Comparison of ENCODE assay signal across 33 cellular contexts in genomic region chr1:90356101-90356500, GRCh38.
"Had no signal": no experiment of that assay in that cellular context is flagged by ENCODE, and none has a peak within 500 bp of the region (broad histone marks: within the 10 kb centered on the region; RNA-seq: fewer than 3 reads in every experiment).

No MANE protein-coding gene starts in this region.

- H3K27me3 ChIP-seq: MG63 had no signal

- H3K9me3 ChIP-seq: MG63 had no signal

- H3K36me3 ChIP-seq: MG63 had no signal

- DNase-seq: Karpas-422, Kasumi-1, KG1, MG63, MM.1S, MV-4-11, NCI-H1048, NCI-H1092, NCI-H1092 treated with DMSO at 0.1 percent for 48 hours, NCI-H1105, NCI-H1105 treated with DMSO at 0.1 percent for 48 hours, NCI-H1417, NCI-H1417 treated with DMSO at 0.1 percent for 48 hours, NCI-H1436, NCI-H1436 treated with DMSO at 0.1 percent for 48 hours, NCI-H146, NCI-H1694, NCI-H1694 treated with DMSO at 0.1 percent for 48 hours, NCI-H187, NCI-H187 treated with DMSO at 0.1 percent for 48 hours, NCI-H1930, NCI-H2029, NCI-H2029 treated with DMSO at 0.1 percent for 48 hours, NCI-H2081, NCI-H2081 treated with DMSO at 0.1 percent for 48 hours, NCI-H2107, NCI-H2171, NCI-H2171 treated with DMSO at 0.1 percent for 48 hours, NCI-H2227 treated with DMSO at 0.1 percent for 48 hours, NCI-H226, NCI-H345, NCI-H446, NCI-H446 treated with DMSO at 0.1 percent for 48 hours had no signal

- H3K4me3 ChIP-seq: MG63 had no signal
